Comparison of ENCODE assay signal across 8 cellular contexts in the genomic region with DNA sequence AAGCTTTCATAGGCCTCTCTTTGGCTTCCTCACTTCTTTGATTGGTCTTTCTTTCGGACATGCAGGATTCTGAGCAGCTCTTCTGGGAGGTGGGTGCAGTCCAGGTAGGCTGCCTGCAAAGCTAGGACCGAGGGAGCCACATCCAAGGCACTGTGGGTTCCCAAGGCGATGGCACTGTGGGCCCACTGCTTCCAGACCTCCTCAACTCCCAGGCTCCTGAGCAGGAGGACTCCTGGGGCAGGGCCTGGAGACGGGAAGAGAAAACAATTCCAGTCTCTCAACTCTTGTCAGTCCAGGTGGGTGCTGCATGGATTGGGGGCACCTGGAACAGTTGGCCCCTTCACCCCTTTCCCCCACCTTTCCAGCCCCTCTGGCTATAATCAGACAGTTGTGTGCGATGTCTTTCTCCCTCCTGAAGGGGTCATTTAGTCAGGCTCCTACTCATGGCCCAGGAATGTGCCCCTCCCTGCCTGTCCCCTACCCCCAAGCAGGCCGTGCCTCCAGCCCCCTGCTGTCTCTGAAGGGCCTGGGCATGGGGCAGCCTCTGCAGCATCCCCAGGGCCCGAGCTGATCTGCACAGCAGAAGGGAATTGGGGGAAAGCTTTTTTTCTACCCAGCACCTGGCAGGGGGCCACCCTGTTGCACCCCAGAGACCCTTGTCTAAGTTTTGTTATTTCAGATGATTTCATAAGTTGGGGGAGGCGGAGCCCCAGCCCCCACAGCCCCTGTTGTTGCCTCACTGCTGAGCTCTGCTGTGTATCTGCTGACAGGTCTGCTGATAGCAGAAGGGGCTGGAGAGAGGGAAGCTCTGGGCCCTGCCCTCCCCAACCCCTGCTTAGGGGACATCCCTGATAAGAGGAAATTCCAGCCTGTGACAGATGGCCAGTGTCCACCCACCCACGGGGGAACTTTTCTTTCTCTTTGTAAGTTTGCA.
DNase-seq lines count a peak whose midpoint lies in the region; ATAC-seq and TF ChIP-seq lines count a peak whose summit lies in the region.

No MANE protein-coding gene starts in this region.

- no peak for TF ChIP-seq CTCF in astrocyte of the spinal cord (IDR thresholded peaks at IDR 0.05; ENCODE audit: low read depth, low read length)
- no peak for TF ChIP-seq CTCF in transverse colon (IDR thresholded peaks at IDR 0.05)

- peaks cover 55 to 71% (median 60%) of the 10 kb centered on the region in 4 donors for H3K4me1 ChIP-seq in transverse colon

- no peak for ATAC-seq in activated CD8-positive, alpha-beta memory T cell treated with anti-CD3 and anti-CD28 coated beads, Interleukin-2, amount 10 ng/mL, durations not matched to agents 7 days and 5 days
- no peak for ATAC-seq in GM19324 (IDR thresholded peaks at IDR 0.05; ENCODE audit: low FRiP score, unreplicated experiment)

- WGBS in transverse colon (ENCODE audit: low coverage in 1 of 2), 2 donors = 72 to 86% methylated on average over 1 to 9 of the region's 9 CpGs

- no peaks in the 10 kb centered on the region for H3K9me3 Mint-ChIP-seq in activated CD8-positive, alpha-beta memory T cell treated with anti-CD3 and anti-CD28 coated beads, Interleukin-2, amount 10 ng/mL, durations not matched to agents 7 days and 5 days (ENCODE audit: low read depth)

- H3K4me3 ChIP-seq in astrocyte of the spinal cord (ENCODE audit: low read depth, low read length) (no peak overlapping the region), transverse colon (no peak overlapping the region)

- CTCF ChIA-PET in activated CD8-positive, alpha-beta memory T cell treated with anti-CD3 and anti-CD28 coated beads, Interleukin-2, amount 10 ng/mL, durations not matched to agents 7 days and 5 days (lab: Charles Lee) = interaction anchor here (0.9 to 3.8 kb wide), 10 partner anchors 11 to 139 kb away, joined by 3 to 10 read pairs (median 4); no protein-coding TSS in a partner anchor

- no peak for TF ChIP-seq EP300 in transverse colon (IDR thresholded peaks at IDR 0.05; ENCODE audit: low read depth)

- intact Hi-C loops in transverse colon (cut with DNase I; ENCODE audit: low total_unique reads) = no loop called here

- H3K27me3 ChIP-seq in layer of hippocampus (ENCODE audit: control insufficient read depth, insufficient read depth, low read length) = no peaks in the 10 kb centered on the region
- no peaks in the 10 kb centered on the region for H3K27me3 ChIP-seq in transverse colon

- H3K27me3 Mint-ChIP-seq in activated CD8-positive, alpha-beta memory T cell treated with anti-CD3 and anti-CD28 coated beads, Interleukin-2, amount 10 ng/mL, durations not matched to agents 7 days and 5 days = no peaks in the 10 kb centered on the region

- H3K4me3 Mint-ChIP-seq in activated CD8-positive, alpha-beta memory T cell treated with anti-CD3 and anti-CD28 coated beads, Interleukin-2, amount 10 ng/mL, durations not matched to agents 7 days and 5 days = no peak overlapping the region

- peak overlapping the region; percentile 80 for H3K27ac Mint-ChIP-seq in activated CD8-positive, alpha-beta memory T cell treated with anti-CD3 and anti-CD28 coated beads, Interleukin-2, amount 10 ng/mL, durations not matched to agents 7 days and 5 days

- peaks cover 52% of the 10 kb centered on the region for H3K36me3 Mint-ChIP-seq in activated CD8-positive, alpha-beta memory T cell treated with anti-CD3 and anti-CD28 coated beads, Interleukin-2, amount 10 ng/mL, durations not matched to agents 7 days and 5 days

- in situ Hi-C loops in astrocyte of the spinal cord (cut with HindIII; ENCODE audit: low sequenced_read_pairs) (no loop called here), transverse colon (cut with MboI; ENCODE audit: low pct_ligation_motif_present in 1 of 4, low pct_unique_long_range_greater_than_20kb in 1 of 4, low sequenced_read_pairs in 3 of 4) (no loop called here)

- no peaks in the 10 kb centered on the region for H3K36me3 ChIP-seq in transverse colon

- TF ChIP-seq POLR2A in transverse colon (IDR thresholded peaks at IDR 0.05) = no peak

- no peaks in the 10 kb centered on the region for H3K9me3 ChIP-seq in transverse colon

- peaks cover 91% of the 10 kb centered on the region for H3K4me1 Mint-ChIP-seq in activated CD8-positive, alpha-beta memory T cell treated with anti-CD3 and anti-CD28 coated beads, Interleukin-2, amount 10 ng/mL, durations not matched to agents 7 days and 5 days

- DNase-seq in activated CD8-positive, alpha-beta memory T cell treated with anti-CD3 and anti-CD28 coated beads, Interleukin-2, amount 10 ng/mL, durations not matched to agents 7 days and 5 days = no peak
- DNase-seq in activated CD8-positive, alpha-beta memory T cell treated with anti-CD3 and anti-CD28 coated beads, Interleukin-2, amount 50 U/mL, for 48 hours = no peak
- peak; percentile 53 for DNase-seq in astrocyte of the spinal cord (ENCODE audit: low read depth, low spot score)
- DNase-seq in transverse colon = no peak
- DNase-seq in NCI-H82 (lab: John Stamatoyannopoulos, UW) = no peak
- DNase-seq in NCI-H146 treated with DMSO at 0.1 percent for 48 hours (lab: John Stamatoyannopoulos, UW; ENCODE audit: unreplicated experiment) = no peak

- H3K27ac ChIP-seq in layer of hippocampus (ENCODE audit: low read depth, low read length) = peak overlapping the region; percentile 74
- peak overlapping the region; percentile 69 to 87 (median 81) for H3K27ac ChIP-seq in transverse colon
